2 cellular contexts compared by ENCODE assay signal in genomic region chr11:93817426-93818348, GRCh38.
TF ChIP-seq lines count a peak whose summit lies in the region.

No MANE protein-coding gene starts in this region.

TF ChIP-seq in SK-N-SH treated with all-trans-retinoic acid at 6 μM for 48 hours, 23 proteins besides CTCF, POLR2A, EP300 and RAD21 (continued from another document):
- TF ChIP-seq CSRNP3 (CRISPR knock-in tag; IDR thresholded peaks at IDR 0.05) (no peak), ZNF70 (CRISPR knock-in tag; IDR thresholded peaks at IDR 0.05) (no peak), ZNF565 (CRISPR knock-in tag; conservative IDR thresholded peaks at IDR 0.05; ENCODE audit: low read depth) (no peak), PPARA (CRISPR knock-in tag; IDR thresholded peaks at IDR 0.05; ENCODE audit: borderline replicate concordance) (no peak), OSR1 (CRISPR knock-in tag; IDR thresholded peaks at IDR 0.05) (no peak), SNAI2 (CRISPR knock-in tag; IDR thresholded peaks at IDR 0.05) (no peak), PATZ1 (CRISPR knock-in tag; IDR thresholded peaks at IDR 0.05; ENCODE audit: borderline replicate concordance) (no peak), RARB (CRISPR knock-in tag; IDR thresholded peaks at IDR 0.05) (no peak), ZFP30 (CRISPR knock-in tag; IDR thresholded peaks at IDR 0.05) (no peak), CREB5 (CRISPR knock-in tag; IDR thresholded peaks at IDR 0.05; ENCODE audit: low read depth) (no peak), TSHZ2 (CRISPR knock-in tag; IDR thresholded peaks at IDR 0.05) (no peak), BACH2 (CRISPR knock-in tag; IDR thresholded peaks at IDR 0.05; ENCODE audit: borderline replicate concordance) (no peak), ISL1 (CRISPR knock-in tag; IDR thresholded peaks at IDR 0.05) (no peak)
- TF ChIP-seq, protein P1, sequence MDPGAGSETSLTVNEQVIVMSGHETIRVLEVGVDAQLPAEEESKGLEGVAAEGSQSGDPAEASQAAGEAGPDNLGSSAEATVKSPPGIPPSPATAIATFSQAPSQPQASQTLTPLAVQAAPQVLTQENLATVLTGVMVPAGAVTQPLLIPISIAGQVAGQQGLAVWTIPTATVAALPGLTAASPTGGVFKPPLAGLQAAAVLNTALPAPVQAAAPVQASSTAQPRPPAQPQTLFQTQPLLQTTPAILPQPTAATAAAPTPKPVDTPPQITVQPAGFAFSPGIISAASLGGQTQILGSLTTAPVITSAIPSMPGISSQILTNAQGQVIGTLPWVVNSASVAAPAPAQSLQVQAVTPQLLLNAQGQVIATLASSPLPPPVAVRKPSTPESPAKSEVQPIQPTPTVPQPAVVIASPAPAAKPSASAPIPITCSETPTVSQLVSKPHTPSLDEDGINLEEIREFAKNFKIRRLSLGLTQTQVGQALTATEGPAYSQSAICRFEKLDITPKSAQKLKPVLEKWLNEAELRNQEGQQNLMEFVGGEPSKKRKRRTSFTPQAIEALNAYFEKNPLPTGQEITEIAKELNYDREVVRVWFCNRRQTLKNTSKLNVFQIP (CRISPR knock-in tag; IDR thresholded peaks at IDR 0.05; ENCODE audit: borderline replicate concordance, low read depth) = no peak
TF ChIP-seq in SK-N-SH treated with all-trans-retinoic acid at 6 μM for 48 hours: peak in this region for 0.

TF ChIP-seq in SK-N-SH, 30 proteins besides CTCF, POLR2A, EP300 and RAD21 (continued from another document):
- no peak for TF ChIP-seq NFIC (IDR thresholded peaks at IDR 0.05; ENCODE audit: borderline replicate concordance)
- TF ChIP-seq FOSL2 (IDR thresholded peaks at IDR 0.05; ENCODE audit: borderline replicate concordance, low read depth) = no peak
- no peak for TF ChIP-seq YY1 (IDR thresholded peaks at IDR 0.05; ENCODE audit: low read depth)
- no peak for TF ChIP-seq FOXM1 (IDR thresholded peaks at IDR 0.05; ENCODE audit: low read depth)
- TF ChIP-seq POLR2AphosphoS5 (IDR thresholded peaks at IDR 0.05; ENCODE audit: low read depth, low read length) = no peak
- no peak for TF ChIP-seq CHD2 (IDR thresholded peaks at IDR 0.05; ENCODE audit: low read length, partially characterized antibody)
- TF ChIP-seq RXRA (IDR thresholded peaks at IDR 0.05; ENCODE audit: borderline replicate concordance, low read depth) = no peak
- no peak for TF ChIP-seq JUND (IDR thresholded peaks at IDR 0.05)
- TF ChIP-seq USF2 (IDR thresholded peaks at IDR 0.05; ENCODE audit: borderline replicate concordance, low read depth, low read length) = no peak
- no peak for TF ChIP-seq TAF1 (IDR thresholded peaks at IDR 0.05; ENCODE audit: borderline replicate concordance, low read depth, low read length)
- no peak for TF ChIP-seq SIN3A (IDR thresholded peaks at IDR 0.05; ENCODE audit: borderline replicate concordance, low read depth, low read length)
- no peak for TF ChIP-seq USF1 (IDR thresholded peaks at IDR 0.05; ENCODE audit: borderline replicate concordance, low read depth)
- TF ChIP-seq MEF2A (IDR thresholded peaks at IDR 0.05; ENCODE audit: borderline replicate concordance, low read depth) = no peak
- TF ChIP-seq NRF1 (IDR thresholded peaks at IDR 0.05; ENCODE audit: low read depth, low read length) = no peak
- TF ChIP-seq GATA2 (CRISPR knock-in tag; IDR thresholded peaks at IDR 0.05) = no peak
